8 cellular contexts compared by ENCODE assay signal in the genomic region with DNA sequence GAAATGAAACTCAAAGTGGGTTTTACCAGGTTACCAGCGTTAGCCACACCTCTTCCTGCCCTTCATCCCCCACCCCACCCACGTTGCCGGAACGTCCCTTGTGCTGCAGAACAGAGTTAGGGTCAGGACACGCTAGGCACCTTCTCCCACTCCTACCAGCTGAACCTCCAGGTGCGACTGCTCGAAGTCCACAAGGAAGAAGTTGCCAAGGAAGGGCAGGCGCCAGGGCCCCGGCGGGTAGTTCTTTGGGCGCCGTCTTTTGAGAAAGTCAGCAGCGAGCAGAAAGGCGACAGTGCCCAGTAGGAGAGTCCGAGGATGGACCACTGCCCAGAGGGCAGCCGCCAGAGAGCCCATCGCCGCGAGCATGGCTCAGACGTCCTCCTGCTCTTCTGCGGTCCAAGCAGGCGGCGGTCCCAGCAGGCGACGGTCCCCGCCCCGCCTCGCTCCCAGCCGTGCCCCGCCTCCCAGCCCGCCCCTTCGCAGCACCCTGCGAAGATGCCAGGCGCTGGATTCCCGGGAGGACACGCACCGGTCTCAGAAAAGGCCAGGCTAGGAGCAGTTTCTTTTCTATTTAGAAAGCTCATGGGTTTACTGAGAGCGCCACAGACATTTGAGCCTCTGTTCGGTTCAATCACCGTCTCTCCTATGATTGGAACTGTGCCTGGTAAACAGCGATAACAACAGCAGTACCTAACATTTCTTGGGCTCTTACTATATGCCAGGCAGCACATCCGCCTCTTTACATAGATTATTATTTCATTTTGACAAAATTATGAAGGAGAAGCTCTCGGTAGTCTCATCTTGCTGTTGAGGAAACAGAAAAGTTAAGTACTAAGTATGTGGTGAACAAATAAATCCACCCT. TPM values are rescaled to one million over a fixed set of nuclear protein-coding genes. Genes with fewer than 3 reads are reported as not detected.
DNase-seq lines count a peak whose midpoint lies in the region; TF ChIP-seq lines count a peak whose summit lies in the region.

A gene with protein sequence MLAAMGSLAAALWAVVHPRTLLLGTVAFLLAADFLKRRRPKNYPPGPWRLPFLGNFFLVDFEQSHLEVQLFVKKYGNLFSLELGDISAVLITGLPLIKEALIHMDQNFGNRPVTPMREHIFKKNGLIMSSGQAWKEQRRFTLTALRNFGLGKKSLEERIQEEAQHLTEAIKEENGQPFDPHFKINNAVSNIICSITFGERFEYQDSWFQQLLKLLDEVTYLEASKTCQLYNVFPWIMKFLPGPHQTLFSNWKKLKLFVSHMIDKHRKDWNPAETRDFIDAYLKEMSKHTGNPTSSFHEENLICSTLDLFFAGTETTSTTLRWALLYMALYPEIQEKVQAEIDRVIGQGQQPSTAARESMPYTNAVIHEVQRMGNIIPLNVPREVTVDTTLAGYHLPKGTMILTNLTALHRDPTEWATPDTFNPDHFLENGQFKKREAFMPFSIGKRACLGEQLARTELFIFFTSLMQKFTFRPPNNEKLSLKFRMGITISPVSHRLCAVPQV (minus strand): TSS at position 393 of the 863 bp plus-strand sequence. CDS start 27 bp downstream, at position 366.

- POLR2A ChIA-PET in HEK293T (lab: Yijun Ruan, JAX) = no interaction called here

- H3K9ac ChIP-seq in mucosa of rectum (ENCODE audit: low read depth in 1 of 2, low read length in 2 of 2) = peak within 1 kb of the TSS; percentile 63 to 75

- peaks cover 0 to 3% of the 10 kb centered on the region in 2 donors for H3K4me1 ChIP-seq in mucosa of rectum (ENCODE audit: control insufficient read depth in 2 of 2, insufficient read depth in 2 of 2, low read length in 2 of 2)

- no peaks in the 10 kb centered on the region for H3K9me3 ChIP-seq in mucosa of rectum (ENCODE audit: control insufficient read depth in 2 of 2, low read length in 2 of 2)

- peak within 1 kb of the TSS; percentile 68 for H3K4me3 ChIP-seq in epithelial cell of proximal tubule (ENCODE audit: low read depth, low read length)
- H3K4me3 ChIP-seq in mucosa of rectum (ENCODE audit: low read length in 2 of 2) = peak within 1 kb of the TSS; percentile 76 to 85

- peak; percentile 82 for DNase-seq in Daoy (ENCODE audit: low read depth)
- peak; percentile 82 for DNase-seq in HEK293T (ENCODE audit: extremely low spot score)
- DNase-seq in NCI-H2171 (lab: John Stamatoyannopoulos, UW) = peak; percentile 71
- peak; percentile 2 to 10 for DNase-seq in activated CD8-positive, alpha-beta memory T cell treated with anti-CD3 and anti-CD28 coated beads for 4 hours (ENCODE audit: low read depth in 2 of 2)
- no peak for DNase-seq in epithelial cell of proximal tubule (ENCODE audit: low read depth)
- DNase-seq in stimulated activated naive CD4-positive, alpha-beta T cell (lab: John Stamatoyannopoulos, UW) = peak; percentile 4 to 47 (median 17)
- no peak for DNase-seq in DMS114 treated with DMSO at 0.1 percent for 48 hours (lab: John Stamatoyannopoulos, UW; ENCODE audit: unreplicated experiment)

- peak within 1 kb of the TSS; percentile 69 to 77 for H3K27ac ChIP-seq in mucosa of rectum (ENCODE audit: low read depth in 2 of 2, low read length in 2 of 2)

- CTCF ChIA-PET in HEK293T (lab: Yijun Ruan, JAX) = interaction anchor here (0.6 to 1.5 kb wide), 2 partner anchors 20 to 21 kb away, joined by 3 to 4 read pairs; no protein-coding TSS in a partner anchor

- no peaks in the 10 kb centered on the region for H3K27me3 ChIP-seq in mucosa of rectum (ENCODE audit: control insufficient read depth in 2 of 2, insufficient read depth in 2 of 2, low read length in 2 of 2)

- TF ChIP-seq CTCF in epithelial cell of proximal tubule (conservative IDR thresholded peaks at IDR 0.05; ENCODE audit: low read depth, low read length) = no peak

- H3K36me3 ChIP-seq in mucosa of rectum (ENCODE audit: control insufficient read depth in 2 of 2, insufficient read depth in 2 of 2, low read length in 2 of 2) = no peaks in the 10 kb centered on the region

TF ChIP-seq in HEK293T, 16 proteins besides CTCF, POLR2A, EP300 and RAD21:
- TF ChIP-seq SUZ12 (IDR thresholded peaks at IDR 0.05) (no peak), L3MBTL2 (conservative IDR thresholded peaks at IDR 0.05) (peak; percentile 94)
TF ChIP-seq in HEK293T: peak in this region for 1.

RNA-seq across cellular contexts. Expression of the gene that starts here (rescaled TPM):
- total RNA-seq in Daoy (2014; rRNA removed; shearing (Covaris generic)) = 4.2 and 4.7 TPM in 2 replicates
- total RNA-seq in epithelial cell of proximal tubule = 4.3 and 4.6 TPM in 2 replicates

Comparison
In these comparisons a context has a peak if more than half of its experiments do, and no peak if none do; other contexts are left out.
1. DNase-seq: peak in Daoy (single experiment), HEK293T (single experiment), NCI-H2171 (single experiment), activated CD8-positive, alpha-beta memory T cell treated with anti-CD3 and anti-CD28 coated beads for 4 hours (2 of 2) and stimulated activated naive CD4-positive, alpha-beta T cell (6 of 6); none in epithelial cell of proximal tubule (single experiment) and DMS114 treated with DMSO at 0.1 percent for 48 hours (single experiment).